In genomic region chr3:168218600-168218999, GRCh38 we compare ENCODE assay signal across 32 cellular contexts.
"Had no signal": no experiment of that assay in that cellular context is flagged by ENCODE, and none has a peak within 500 bp of the region (broad histone marks: within the 10 kb centered on the region; RNA-seq: fewer than 3 reads in every experiment).

No MANE protein-coding gene starts in this region.

- H3K4me3 Mint-ChIP-seq: activated B cell treated with CpG ODN at 0.5 μM for 24 hours; activated CD4-positive, alpha-beta memory T cell treated with anti-CD3 and anti-CD28 coated beads for 36 hours; activated CD4-positive, alpha-beta T cell treated with anti-CD3 and anti-CD28 coated beads, Interleukin-2, amount 10 ng/mL, durations not matched to agents 24 days and 14 days; activated CD8-positive, alpha-beta T cell treated with anti-CD3 and anti-CD28 coated beads for 36 hours; activated naive CD4-positive, alpha-beta T cell treated with anti-CD3 and anti-CD28 coated beads for 36 hours; activated naive CD8-positive, alpha-beta T cell treated with anti-CD3 and anti-CD28 coated beads for 36 hours; activated T-cell treated with anti-CD3 and anti-CD28 coated beads, Interleukin-2, amount 50 U/mL, for 4 hours; activated T-cell treated with anti-CD3 and anti-CD28 coated beads, Interleukin-2, amount 50 U/mL, for 72 hours; activated T-helper 1 cell treated with anti-CD3 and anti-CD28 coated beads, Interleukin-12 subunit alpha, Interleukin-12 subunit beta, Interleukin-2, Interleukin-4 antibody, amounts not matched to agents 30 ng/mL and 10 ng/mL and 1 ng/mL, durations not matched to agents 14 hours and 24 hours and 36 hours; activated T-helper 17 cell treated with anti-CD3 and anti-CD28 coated beads, Interleukin-2, amount 50 U/mL, for 72 hours; T-helper 1 cell treated with Interleukin-12 subunit alpha and Interleukin-12 subunit beta and Interleukin-4 antibody, amounts not matched to agents 30 μg/mL and 1 μg/mL, for 36 hours had no signal

- H3K4me3 ChIP-seq: adrenal gland, body of pancreas, breast epithelium had no signal

- H3K9me3 ChIP-seq: adrenal gland, body of pancreas, breast epithelium had no signal

- ATAC-seq: activated CD8-positive, alpha-beta T cell treated with anti-CD3 and anti-CD28 coated beads for 36 hours; activated naive CD4-positive, alpha-beta T cell treated with anti-CD3 and anti-CD28 coated beads, Interleukin-2, amount 50 U/mL, for 72 hours; activated T-cell treated with anti-CD3 and anti-CD28 coated beads, Interleukin-2, amount 50 U/mL, for 4 hours; activated T-cell treated with anti-CD3 and anti-CD28 coated beads, Interleukin-2, amount 50 U/mL, for 72 hours; activated T-helper 17 cell treated with anti-CD3 and anti-CD28 coated beads, Interleukin-2, amount 50 U/mL, for 72 hours; body of pancreas had no signal

- H3K36me3 Mint-ChIP-seq: activated CD4-positive, alpha-beta memory T cell treated with anti-CD3 and anti-CD28 coated beads for 36 hours; activated naive CD4-positive, alpha-beta T cell treated with anti-CD3 and anti-CD28 coated beads, Interleukin-2, amount 50 U/mL, for 72 hours; activated naive CD8-positive, alpha-beta T cell treated with anti-CD3 and anti-CD28 coated beads for 36 hours had no signal

- H3K4me1 ChIP-seq: adrenal gland, body of pancreas, breast epithelium had no signal

- H3K27me3 ChIP-seq: adrenal gland, body of pancreas, brain microvascular endothelial cell had no signal

- H3K27ac Mint-ChIP-seq: activated B cell treated with CpG ODN at 0.5 μM for 24 hours; activated CD4-positive, alpha-beta memory T cell treated with anti-CD3 and anti-CD28 coated beads for 36 hours; activated CD4-positive, alpha-beta T cell treated with anti-CD3 and anti-CD28 coated beads, Interleukin-2, amount 10 ng/mL, durations not matched to agents 24 days and 14 days; activated CD8-positive, alpha-beta T cell treated with anti-CD3 and anti-CD28 coated beads for 36 hours; activated naive CD4-positive, alpha-beta T cell treated with anti-CD3 and anti-CD28 coated beads for 36 hours; activated naive CD4-positive, alpha-beta T cell treated with anti-CD3 and anti-CD28 coated beads, Interleukin-2, amount 50 U/mL, for 72 hours; activated naive CD8-positive, alpha-beta T cell treated with anti-CD3 and anti-CD28 coated beads for 36 hours; activated T-cell treated with anti-CD3 and anti-CD28 coated beads, Interleukin-2, amount 50 U/mL, for 72 hours; activated T-helper 1 cell treated with anti-CD3 and anti-CD28 coated beads, Interleukin-12 subunit alpha, Interleukin-12 subunit beta, Interleukin-2, Interleukin-4 antibody, amounts not matched to agents 30 ng/mL and 10 ng/mL and 1 ng/mL, durations not matched to agents 14 hours and 24 hours and 36 hours; activated T-helper 17 cell treated with anti-CD3 and anti-CD28 coated beads, Interleukin-2, amount 50 U/mL, for 72 hours; T-helper 1 cell treated with Interleukin-12 subunit alpha and Interleukin-12 subunit beta and Interleukin-4 antibody, amounts not matched to agents 30 μg/mL and 1 μg/mL, for 36 hours had no signal

- H3K9me3 Mint-ChIP-seq: activated B cell treated with CpG ODN at 0.5 μM for 24 hours; activated CD4-positive, alpha-beta memory T cell treated with anti-CD3 and anti-CD28 coated beads for 36 hours; activated CD4-positive, alpha-beta T cell treated with anti-CD3 and anti-CD28 coated beads, Interleukin-2, amount 10 ng/mL, durations not matched to agents 24 days and 14 days; activated CD8-positive, alpha-beta T cell treated with anti-CD3 and anti-CD28 coated beads for 36 hours; activated naive CD4-positive, alpha-beta T cell treated with anti-CD3 and anti-CD28 coated beads for 36 hours; activated naive CD4-positive, alpha-beta T cell treated with anti-CD3 and anti-CD28 coated beads, Interleukin-2, amount 50 U/mL, for 72 hours; activated naive CD8-positive, alpha-beta T cell treated with anti-CD3 and anti-CD28 coated beads for 36 hours; activated T-cell treated with anti-CD3 and anti-CD28 coated beads, Interleukin-2, amount 50 U/mL, for 4 hours; activated T-cell treated with anti-CD3 and anti-CD28 coated beads, Interleukin-2, amount 50 U/mL, for 72 hours; activated T-helper 1 cell treated with anti-CD3 and anti-CD28 coated beads, Interleukin-12 subunit alpha, Interleukin-12 subunit beta, Interleukin-2, Interleukin-4 antibody, amounts not matched to agents 30 ng/mL and 10 ng/mL and 1 ng/mL, durations not matched to agents 14 hours and 24 hours and 36 hours; activated T-helper 17 cell treated with anti-CD3 and anti-CD28 coated beads, Interleukin-2, amount 50 U/mL, for 72 hours; T-helper 1 cell treated with Interleukin-12 subunit alpha and Interleukin-12 subunit beta and Interleukin-4 antibody, amounts not matched to agents 30 μg/mL and 1 μg/mL, for 36 hours had no signal

- H3K27ac ChIP-seq: adrenal gland, body of pancreas, brain microvascular endothelial cell, breast epithelium, VCaP had no signal

- H3K27me3 Mint-ChIP-seq: activated CD4-positive, alpha-beta memory T cell treated with anti-CD3 and anti-CD28 coated beads for 36 hours; activated naive CD8-positive, alpha-beta T cell treated with anti-CD3 and anti-CD28 coated beads for 36 hours had no signal

- H3K36me3 ChIP-seq: adrenal gland, brain microvascular endothelial cell, breast epithelium had no signal

- DNase-seq: activated B cell treated with CpG ODN at 0.5 μM for 24 hours; activated CD4-positive, alpha-beta memory T cell treated with anti-CD3 and anti-CD28 coated beads for 36 hours; activated CD4-positive, alpha-beta T cell treated with anti-CD3 and anti-CD28 coated beads for 4 hours; activated CD4-positive, alpha-beta T cell treated with anti-CD3 and anti-CD28 coated beads, Interleukin-2, amount 10 ng/mL, durations not matched to agents 24 days and 14 days; activated CD4-positive, alpha-beta T cell treated with anti-CD3 and anti-CD28 coated beads, Interleukin-2, amount 50 U/mL, for 1 hour; activated CD4-positive, alpha-beta T cell treated with anti-CD3 and anti-CD28 coated beads, Interleukin-2, amount 50 U/mL, for 4 hours; activated CD4-positive, CD25-positive, alpha-beta regulatory T cell treated with anti-CD3 and anti-CD28 coated beads, Interleukin-2, amount 50 U/mL, for 72 hours; activated CD8-positive, alpha-beta memory T cell treated with anti-CD3 and anti-CD28 coated beads, Interleukin-2, amount 50 U/mL, for 48 hours; activated CD8-positive, alpha-beta T cell treated with anti-CD3 and anti-CD28 coated beads for 36 hours; activated effector memory CD4-positive, alpha-beta T cell treated with anti-CD3 and anti-CD28 coated beads, Interleukin-2, amount 50 U/mL, for 16 hours; activated gamma-delta T cell treated with Interleukin-2 at 50 U/mL for 16 hours; activated naive CD4-positive, alpha-beta T cell; activated naive CD4-positive, alpha-beta T cell treated with anti-CD3 and anti-CD28 coated beads for 36 hours; activated naive CD4-positive, alpha-beta T cell treated with anti-CD3 and anti-CD28 coated beads, Interleukin-2, amount 50 U/mL, for 16 hours; activated naive CD8-positive, alpha-beta T cell treated with anti-CD3 and anti-CD28 coated beads for 36 hours; activated T-cell treated with anti-CD3 and anti-CD28 coated beads, Interleukin-2, amount 50 U/mL, for 4 hours; activated T-cell treated with anti-CD3 and anti-CD28 coated beads, Interleukin-2, amount 50 U/mL, for 72 hours; adrenal gland; amniotic stem cell; aorta; body of pancreas; brain microvascular endothelial cell; central memory CD4-positive, alpha-beta T cell; SW 1271; T-helper 1 cell; T1000 had no signal
